10 cellular contexts compared by ENCODE assay signal in the genomic region with DNA sequence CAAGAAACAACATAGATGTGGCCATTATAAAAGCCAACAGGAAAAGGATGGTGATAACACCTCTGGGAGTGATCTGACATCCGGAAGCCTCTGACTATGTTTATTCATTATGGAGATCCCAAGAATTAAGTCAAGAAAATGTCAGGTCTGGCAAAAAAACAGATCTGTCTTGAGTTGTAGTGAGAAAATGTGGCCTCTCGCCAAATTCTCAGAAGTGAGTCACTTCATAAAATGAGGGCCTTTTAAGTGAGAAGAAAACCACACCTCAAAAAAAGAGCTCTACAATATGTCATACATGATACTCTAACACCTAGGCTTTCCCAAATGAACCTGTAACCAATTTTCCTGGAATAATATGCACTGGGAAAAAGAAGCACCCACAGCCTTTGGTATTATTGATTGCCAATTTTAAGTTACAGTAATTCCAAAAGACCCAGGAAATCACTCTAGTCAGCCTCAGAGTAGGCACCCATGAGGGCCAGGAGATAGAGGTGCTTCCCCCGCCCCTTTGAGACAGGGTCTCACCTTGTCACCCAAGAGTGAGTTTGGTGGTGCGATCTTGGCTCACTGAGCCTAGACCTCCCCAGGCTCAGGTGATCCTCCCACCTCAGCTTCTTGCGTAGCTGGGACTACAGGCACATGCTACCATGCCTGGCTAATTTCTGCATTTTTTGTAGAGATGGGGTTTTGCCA. TPM values are rescaled to one million over a fixed set of nuclear protein-coding genes. Genes with fewer than 3 reads are reported as not detected.
A peak's percentile ranks its signal among the peaks of the same experiment; 100 is the strongest.
DNase-seq lines count a peak whose midpoint lies in the region; ATAC-seq and TF ChIP-seq lines count a peak whose summit lies in the region.
"Had no signal": no experiment of that assay in that cellular context is flagged by ENCODE, and none has a peak within 500 bp of the region (broad histone marks: within the 10 kb centered on the region; RNA-seq: fewer than 3 reads in every experiment).

No MANE protein-coding gene starts in this region.

- no peaks in the 10 kb centered on the region for H3K27me3 ChIP-seq in MM.1S (replicated peaks; ENCODE audit: insufficient read depth, low read length)
- H3K27me3 ChIP-seq: BLaER1 had no signal

- peak overlapping the region; percentile 45 for H3K4me3 Mint-ChIP-seq in activated T-helper 1 cell treated with anti-CD3 and anti-CD28 coated beads, Interleukin-12 subunit alpha, Interleukin-12 subunit beta, Interleukin-2, Interleukin-4 antibody, amounts not matched to agents 30 ng/mL and 10 ng/mL and 1 ng/mL, durations not matched to agents 14 hours and 24 hours and 36 hours
- H3K4me3 Mint-ChIP-seq: type B pancreatic cell had no signal

- peaks cover 5% of the 10 kb centered on the region for H3K9me3 Mint-ChIP-seq in activated T-helper 1 cell treated with anti-CD3 and anti-CD28 coated beads, Interleukin-12 subunit alpha, Interleukin-12 subunit beta, Interleukin-2, Interleukin-4 antibody, amounts not matched to agents 30 ng/mL and 10 ng/mL and 1 ng/mL, durations not matched to agents 14 hours and 24 hours and 36 hours

- H3K27ac ChIP-seq in MM.1S (ENCODE audit: low read length): peak overlapping the region; percentile 74; the same call in 1 of the 2 replicates
- H3K27ac ChIP-seq: BLaER1 had no signal

- no peaks in the 10 kb centered on the region for H3K36me3 ChIP-seq in MM.1S (replicated peaks; ENCODE audit: insufficient read depth, low read length)
- H3K36me3 ChIP-seq: BLaER1 had no signal

- H3K4me1 Mint-ChIP-seq in activated T-helper 1 cell treated with anti-CD3 and anti-CD28 coated beads, Interleukin-12 subunit alpha, Interleukin-12 subunit beta, Interleukin-2, Interleukin-4 antibody, amounts not matched to agents 30 ng/mL and 10 ng/mL and 1 ng/mL, durations not matched to agents 14 hours and 24 hours and 36 hours (ENCODE audit: low read depth): peaks cover 80% of the 10 kb centered on the region

- H3F3A ChIP-seq in MM.1S (ENCODE audit: insufficient read depth, low read length): peaks cover 42% of the 10 kb centered on the region

- ATAC-seq in HG03045 (IDR thresholded peaks at IDR 0.05; ENCODE audit: unreplicated experiment): no peak
- no peak for ATAC-seq in GM18520 (IDR thresholded peaks at IDR 0.05; ENCODE audit: unreplicated experiment)
- no peak for ATAC-seq in GM18907 (IDR thresholded peaks at IDR 0.05; ENCODE audit: unreplicated experiment)

- H2AFZ ChIP-seq in MM.1S (ENCODE audit: low read length): no peak overlapping the region

- intact Hi-C loops in activated T-helper 1 cell treated with anti-CD3 and anti-CD28 coated beads, Interleukin-12 subunit alpha, Interleukin-12 subunit beta, Interleukin-2, Interleukin-4 antibody, amounts not matched to agents 30 ng/mL and 10 ng/mL and 1 ng/mL, durations not matched to agents 14 hours and 24 hours and 36 hours (cut with micrococcal nuclease): loop anchor here (1.0 to 5.0 kb wide), 7 partner anchors 14 to 338 kb away; a partner anchor contains a TSS

- TF ChIP-seq CTCF in MM.1S (IDR thresholded peaks at IDR 0.05; ENCODE audit: low read length): no peak

- peaks cover 87% of the 10 kb centered on the region for H3K4me1 ChIP-seq in MM.1S (ENCODE audit: low read length)
- H3K4me1 ChIP-seq: BLaER1 had no signal

- H3K9me2 ChIP-seq in MM.1S (replicated peaks; ENCODE audit: insufficient read depth, low read length): no peaks in the 10 kb centered on the region

- peaks cover 6% of the 10 kb centered on the region for H3K27me3 Mint-ChIP-seq in activated T-helper 1 cell treated with anti-CD3 and anti-CD28 coated beads, Interleukin-12 subunit alpha, Interleukin-12 subunit beta, Interleukin-2, Interleukin-4 antibody, amounts not matched to agents 30 ng/mL and 10 ng/mL and 1 ng/mL, durations not matched to agents 14 hours and 24 hours and 36 hours (ENCODE audit: insufficient read depth)

- H4K20me1 ChIP-seq in MM.1S (ENCODE audit: insufficient read depth, low read length): no peaks in the 10 kb centered on the region
- H4K20me1 ChIP-seq: BLaER1 had no signal

- DNase-seq in AG08395 (ENCODE audit: low spot score) (peak; percentile 22), MM.1S (no peak), glomerular visceral epithelial cell (ENCODE audit: extremely low spot score) (peak; percentile 15), NCI-H446 treated with DMSO at 0.1 percent for 48 hours (lab: John Stamatoyannopoulos, UW) (no peak)
- peak; percentile 55 for DNase-seq in activated T-helper 1 cell treated with anti-CD3 and anti-CD28 coated beads, Interleukin-12 subunit alpha, Interleukin-12 subunit beta, Interleukin-2, Interleukin-4 antibody, amounts not matched to agents 30 ng/mL and 10 ng/mL and 1 ng/mL, durations not matched to agents 14 hours and 24 hours and 36 hours (ENCODE audit: low spot score)

- H3K27ac Mint-ChIP-seq in activated T-helper 1 cell treated with anti-CD3 and anti-CD28 coated beads, Interleukin-12 subunit alpha, Interleukin-12 subunit beta, Interleukin-2, Interleukin-4 antibody, amounts not matched to agents 30 ng/mL and 10 ng/mL and 1 ng/mL, durations not matched to agents 14 hours and 24 hours and 36 hours: peak overlapping the region; percentile 71
- H3K27ac Mint-ChIP-seq: type B pancreatic cell had no signal

- H3K9ac ChIP-seq in MM.1S (ENCODE audit: low read length): no peak overlapping the region
- H3K9ac ChIP-seq: BLaER1 had no signal

- H3K36me3 Mint-ChIP-seq in activated T-helper 1 cell treated with anti-CD3 and anti-CD28 coated beads, Interleukin-12 subunit alpha, Interleukin-12 subunit beta, Interleukin-2, Interleukin-4 antibody, amounts not matched to agents 30 ng/mL and 10 ng/mL and 1 ng/mL, durations not matched to agents 14 hours and 24 hours and 36 hours (ENCODE audit: low read depth): peaks cover 17% of the 10 kb centered on the region
- H3K36me3 Mint-ChIP-seq: type B pancreatic cell had no signal

- H3K4me2 ChIP-seq in MM.1S (ENCODE audit: low read depth, low read length): no peak overlapping the region
- H3K4me2 ChIP-seq: BLaER1 had no signal

- H3K79me2 ChIP-seq in MM.1S (ENCODE audit: low read length): no peaks in the 10 kb centered on the region

- H3K9me3 ChIP-seq in MM.1S (replicated peaks; ENCODE audit: insufficient read depth, low read length): no peaks in the 10 kb centered on the region

- no peak overlapping the region for H3K4me3 ChIP-seq in MM.1S (ENCODE audit: low read length)
- H3K4me3 ChIP-seq: BLaER1 had no signal

RNA-seq across cellular contexts. Expression of a gene that starts 38.0 kb away (rescaled TPM):
- total RNA-seq in activated T-helper 1 cell treated with anti-CD3 and anti-CD28 coated beads, Interleukin-12 subunit alpha, Interleukin-12 subunit beta, Interleukin-2, Interleukin-4 antibody, amounts not matched to agents 30 ng/mL and 10 ng/mL and 1 ng/mL, durations not matched to agents 14 hours and 24 hours and 36 hours: 0.29 TPM in 1 of 2 replicates, not detected in the other

Comparison
In these comparisons a context has a peak if more than half of its experiments do, and no peak if none do; other contexts are left out.
1. DNase-seq: peak in AG08395 (single experiment), activated T-helper 1 cell treated with anti-CD3 and anti-CD28 coated beads, Interleukin-12 subunit alpha, Interleukin-12 subunit beta, Interleukin-2, Interleukin-4 antibody, amounts not matched to agents 30 ng/mL and 10 ng/mL and 1 ng/mL, durations not matched to agents 14 hours and 24 hours and 36 hours (single experiment) and glomerular visceral epithelial cell (single experiment); none in MM.1S (single experiment) and NCI-H446 treated with DMSO at 0.1 percent for 48 hours (single experiment).